In genomic region chr3:149752788-149753136, GRCh38 we compare ENCODE assay signal across 8 cellular contexts. TPM values are rescaled to one million over a fixed set of nuclear protein-coding genes. Genes with fewer than 3 reads are reported as not detected.
DNase-seq lines count a peak whose midpoint lies in the region; ATAC-seq, FAIRE-seq and TF ChIP-seq lines count a peak whose summit lies in the region.

No MANE protein-coding gene starts in this region.

- CTCF ChIA-PET in AG04450 (lab: Charles Lee) (interaction anchor here (0.7 to 3.5 kb wide), 8 partner anchors 10 to 243 kb away, joined by 3 to 31 read pairs (median 6); no protein-coding TSS in a partner anchor), K562 (lab: Yijun Ruan, JAX; ENCODE audit: low intra/inter-chr PET ratio) (no interaction called here)

- FAIRE-seq in K562 (lab: Jason Lieb, UNC), result no peak

- peak overlapping the region; percentile 98 for H2AFZ ChIP-seq in K562 (ENCODE audit: low read depth, low read length)

- H3K4me1 ChIP-seq in K562 (replicated peaks in 1 of 2; ENCODE audit: control insufficient read depth in 2 of 2, insufficient read depth in 2 of 2, low read length in 2 of 2) (peaks cover 0 to 4% of the 10 kb centered on the region in 2 experiments; a peak in 2 of 5 replicates), mononuclear cell (ENCODE audit: insufficient read depth, low read length) (peaks cover 16% of the 10 kb centered on the region)

- POLR2A ChIA-PET in AG04450 (lab: Yijun Ruan, JAX) (interaction anchor here (0.6 to 1.5 kb wide), 3 partner anchors 16 to 95 kb away, joined by 3 to 4 read pairs (median 3); partner anchors contain the start of gene WWTR1), K562 (lab: Yijun Ruan, JAX) (interaction anchor here (0.6 to 1.1 kb wide), 2 partner anchors 15 to 184 kb away, joined by 3 read pairs; no protein-coding TSS in a partner anchor)

- H3K9ac ChIP-seq in K562 (ENCODE audit: insufficient read depth in 1 of 2, low read depth in 2 of 2, low read length in 2 of 2), result peak overlapping the region in 1 of 2 experiments; percentile 52; a peak in 1 of 4 replicates

- no peak for TF ChIP-seq POLR2A in K562 (conservative IDR thresholded peaks at IDR 0.05)
- TF ChIP-seq POLR2A in erythroblast (IDR thresholded peaks at IDR 0.05; ENCODE audit: low read length), result no peak

- H3K9me3 ChIP-seq in AG04450 (ENCODE audit: control insufficient read depth, insufficient read depth, low read length), result no peaks in the 10 kb centered on the region; the same call in 1 of the 2 replicates
- H3K9me3 ChIP-seq in K562 (replicated peaks; ENCODE audit: control insufficient read depth, insufficient read depth, low read depth, low read length), result no peaks in the 10 kb centered on the region
- H3K9me3 ChIP-seq in mononuclear cell (ENCODE audit: low read depth, low read length), result no peaks in the 10 kb centered on the region

- peaks cover 29% of the 10 kb centered on the region; the same call in 1 of the 3 replicates for H3K36me3 ChIP-seq in K562 (ENCODE audit: control insufficient read depth, insufficient read depth, low read length)

- peak overlapping the region; percentile 91 for H3K4me2 ChIP-seq in K562 (ENCODE audit: insufficient read depth, low read length)

- peaks cover 15% of the 10 kb centered on the region for H3K79me2 ChIP-seq in K562 (ENCODE audit: control insufficient read depth, insufficient read depth, low read length)

- H3K27ac ChIP-seq in AG04450 (ENCODE audit: low read depth, low read length) (no peak overlapping the region), K562 (ENCODE audit: extremely low read depth, low read depth, low read length) (0 out of 3 replicates have a peak overlapping the region, but pooled peaks have one; percentile 13)

- H4K20me1 ChIP-seq in K562 (replicated peaks; ENCODE audit: control insufficient read depth, insufficient read depth, low read length), result no peaks in the 10 kb centered on the region

- H3K4me3 ChIP-seq in AG04450 (ENCODE audit: low read depth, low read length) (peak overlapping the region; percentile 93), HFF-Myc (replicated peaks; ENCODE audit: low read depth, low read length) (peak overlapping the region; percentile 86), K562 (peak overlapping the region; percentile 71), mononuclear cell (ENCODE audit: low read length) (peak overlapping the region; percentile 89)

- no peak for DNase-seq in AG04450 (ENCODE audit: low read depth, low spot score)
- DNase-seq in HFF-Myc (ENCODE audit: extremely low read depth, low read depth), result no peak
- DNase-seq in K562 (ENCODE audit: extremely low read depth in 1 of 4, low spot score in 3 of 4), result no peak
- no peak for DNase-seq in putamen (ENCODE audit: low spot score)
- no peak for DNase-seq in erythroblast (lab: John Stamatoyannopoulos, UW)
- no peak for DNase-seq in activated effector memory CD4-positive, alpha-beta T cell treated with Interleukin-2 at 50 U/mL for 16 hours

- TF ChIP-seq CTCF in AG04450 (IDR thresholded peaks at IDR 0.05; ENCODE audit: low read depth, low read length), result no peak
- TF ChIP-seq CTCF in HFF-Myc (IDR thresholded peaks at IDR 0.05; ENCODE audit: low read depth, low read length, missing control alignments), result no peak
- TF ChIP-seq CTCF in K562 (IDR thresholded peaks at IDR 0.05 in 2 of 3, conservative IDR thresholded peaks at IDR 0.05 in 1 of 3; ENCODE audit: insufficient read depth in 2 of 3, low read depth in 1 of 3, low read length in 3 of 3), result no peak

- peaks cover 5% of the 10 kb centered on the region for H3K27me3 ChIP-seq in AG04450 (ENCODE audit: control insufficient read depth, insufficient read depth, low read length)
- no peaks in the 10 kb centered on the region for H3K27me3 ChIP-seq in K562 (ENCODE audit: control insufficient read depth in 2 of 2, insufficient read depth in 2 of 2, low read length in 2 of 2)
- H3K27me3 ChIP-seq in mononuclear cell (ENCODE audit: insufficient read depth, low read length), result no peaks in the 10 kb centered on the region

- TF ChIP-seq EP300 in K562 (IDR thresholded peaks at IDR 0.05; ENCODE audit: low read length), result no peak

- H3K9me1 ChIP-seq in K562 (ENCODE audit: control insufficient read depth, insufficient read depth, low read length), result no peaks in the 10 kb centered on the region

- no peak; a peak in 1 of 4 replicates for TF ChIP-seq RAD21 in K562 (CRISPR knock-in tag; conservative IDR thresholded peaks at IDR 0.05 in 1 of 2, IDR thresholded peaks at IDR 0.05 in 1 of 2)

- in situ Hi-C loops in K562 (cut with MboI), result no loop called here

- no TSS peak for BruUV-seq in K562 (replicated peaks; lab: Mats Ljungman, UMichigan)

- no peak for ATAC-seq in K562
- no peak for ATAC-seq in GM21360 (IDR thresholded peaks at IDR 0.05; ENCODE audit: unreplicated experiment)

- intact Hi-C loops in K562 (cut with micrococcal nuclease), result no loop called here

TF ChIP-seq in K562, 482 proteins besides CTCF, POLR2A, EP300 and RAD21 (continues in another document):
- TF ChIP-seq BRD4 (IDR thresholded peaks at IDR 0.05), result 0 out of 2 replicates have a peak, but pooled peaks have one; percentile 2
- TF ChIP-seq ZBTB11 (CRISPR knock-in tag; IDR thresholded peaks at IDR 0.05), result peak in 1 of 3 experiments; percentile 96; a peak in 2 of 6 replicates
- no peak for TF ChIP-seq ZNF224 (CRISPR knock-in tag; IDR thresholded peaks at IDR 0.05)
- TF ChIP-seq CBFA2T3 (IDR thresholded peaks at IDR 0.05), result no peak
- TF ChIP-seq ZNF766 (CRISPR knock-in tag; conservative IDR thresholded peaks at IDR 0.05), result no peak

RNA-seq across cellular contexts. Expression of gene COMMD2, which starts 0.5 kb away (rescaled TPM):
- polyA plus RNA-seq in AG04450 (2011; rRNA removed) (43.5 and 56.0 TPM in 2 replicates), K562 (2011; rRNA removed) (38.1 and 69.1 TPM in 2 replicates), K562 (2014; fragmentation: Illumina TruSeq; extraction: Trizol) (59.0 and 68.2 TPM in 2 replicates), K562 (2014; fragmentation: Nextera tagmentation; extraction: Ambion mirVana) (100 to 1,000 TPM in 1 of 2 experiments, 10 to 100 TPM in 1; 93.0 to 102 TPM), K562 (2014; rRNA removed) (27.9 and 32.9 TPM in 2 replicates)
- polyA minus RNA-seq in AG04450 (2011; rRNA and poly(A)+ RNA removed), result 10.5 and 15.2 TPM in 2 replicates
- 13.6 and 23.0 TPM in 2 replicates for total RNA-seq in K562 (2011; cell fraction: chromatin; rRNA removed; ENCODE audit: low replicate concordance)
- 8.3 and 10.1 TPM in 2 replicates for total RNA-seq in K562 (2011; cell fraction: nucleolus; rRNA removed)
- 15.0 and 27.2 TPM in 2 replicates for total RNA-seq in K562 (2011; cell fraction: nucleoplasm; rRNA removed)
- total RNA-seq in K562 (2014; rRNA removed) (22.2 and 25.8 TPM in 2 replicates), K562 (2014; rRNA removed; fragmentation: Illumina TruSeq; extraction: Trizol) (41.8 and 43.6 TPM in 2 replicates), K562 (2015; rRNA removed; fragmentation: Illumina TruSeq; extraction: Trizol) (25.8 and 29.4 TPM in 2 replicates), K562 (2021) (36.1 and 37.5 TPM in 2 replicates), mononuclear cell (39.8 TPM)
- polyA plus RNA-seq in K562 (2011; cell fraction: cytosol; rRNA removed), result 21.8 and 24.0 TPM in 2 replicates
- polyA plus RNA-seq in K562 (2011; cell fraction: nucleus; rRNA removed), result 6.9 and 7.1 TPM in 2 replicates
- 26.3 and 30.0 TPM in 2 replicates for polyA plus RNA-seq in K562 (2012)
- polyA minus RNA-seq in K562 (2011; rRNA and poly(A)+ RNA removed), result 32.7 and 33.1 TPM in 2 replicates
- polyA minus RNA-seq in K562 (2011; cell fraction: cytosol; rRNA and poly(A)+ RNA removed), result 12.5 and 12.8 TPM in 2 replicates
- polyA minus RNA-seq in K562 (2011; cell fraction: nucleus; rRNA and poly(A)+ RNA removed), result 11.2 and 13.6 TPM in 2 replicates

RNA-seq across cellular contexts. Expression of gene ANKUB1, which starts 39.6 kb away (rescaled TPM):
- polyA plus RNA-seq in AG04450 (2011; rRNA removed) (not detected in 2 replicates), K562 (2011; rRNA removed) (not detected in 2 replicates), K562 (2014; fragmentation: Illumina TruSeq; extraction: Trizol) (not detected in 2 replicates), K562 (2014; fragmentation: Nextera tagmentation; extraction: Ambion mirVana) (not detected), K562 (2014; rRNA removed) (not detected in 2 replicates)
- not detected in 2 replicates for polyA minus RNA-seq in AG04450 (2011; rRNA and poly(A)+ RNA removed)
- not detected in 2 replicates for total RNA-seq in K562 (2011; cell fraction: chromatin; rRNA removed; ENCODE audit: low replicate concordance)
- not detected in 2 replicates for total RNA-seq in K562 (2011; cell fraction: nucleolus; rRNA removed)
- not detected in 2 replicates for total RNA-seq in K562 (2011; cell fraction: nucleoplasm; rRNA removed)
- total RNA-seq in K562 (2014; rRNA removed) (not detected in 2 replicates), K562 (2014; rRNA removed; fragmentation: Illumina TruSeq; extraction: Trizol) (not detected in 2 replicates), K562 (2015; rRNA removed; fragmentation: Illumina TruSeq; extraction: Trizol) (not detected in 2 replicates), K562 (2021) (not detected in 2 replicates), mononuclear cell (not detected)
- 0.12 TPM in 1 of 2 replicates, not detected in the other for polyA plus RNA-seq in K562 (2011; cell fraction: cytosol; rRNA removed)
- polyA plus RNA-seq in K562 (2011; cell fraction: nucleus; rRNA removed), result not detected in 2 replicates
- polyA plus RNA-seq in K562 (2012), result not detected in 2 replicates
- polyA minus RNA-seq in K562 (2011; rRNA and poly(A)+ RNA removed), result 0.27 TPM in 1 of 2 replicates, not detected in the other
- not detected in 2 replicates for polyA minus RNA-seq in K562 (2011; cell fraction: cytosol; rRNA and poly(A)+ RNA removed)
- polyA minus RNA-seq in K562 (2011; cell fraction: nucleus; rRNA and poly(A)+ RNA removed), result not detected in 2 replicates
